ENCODE assay signal across 9 cellular contexts in the genomic region with DNA sequence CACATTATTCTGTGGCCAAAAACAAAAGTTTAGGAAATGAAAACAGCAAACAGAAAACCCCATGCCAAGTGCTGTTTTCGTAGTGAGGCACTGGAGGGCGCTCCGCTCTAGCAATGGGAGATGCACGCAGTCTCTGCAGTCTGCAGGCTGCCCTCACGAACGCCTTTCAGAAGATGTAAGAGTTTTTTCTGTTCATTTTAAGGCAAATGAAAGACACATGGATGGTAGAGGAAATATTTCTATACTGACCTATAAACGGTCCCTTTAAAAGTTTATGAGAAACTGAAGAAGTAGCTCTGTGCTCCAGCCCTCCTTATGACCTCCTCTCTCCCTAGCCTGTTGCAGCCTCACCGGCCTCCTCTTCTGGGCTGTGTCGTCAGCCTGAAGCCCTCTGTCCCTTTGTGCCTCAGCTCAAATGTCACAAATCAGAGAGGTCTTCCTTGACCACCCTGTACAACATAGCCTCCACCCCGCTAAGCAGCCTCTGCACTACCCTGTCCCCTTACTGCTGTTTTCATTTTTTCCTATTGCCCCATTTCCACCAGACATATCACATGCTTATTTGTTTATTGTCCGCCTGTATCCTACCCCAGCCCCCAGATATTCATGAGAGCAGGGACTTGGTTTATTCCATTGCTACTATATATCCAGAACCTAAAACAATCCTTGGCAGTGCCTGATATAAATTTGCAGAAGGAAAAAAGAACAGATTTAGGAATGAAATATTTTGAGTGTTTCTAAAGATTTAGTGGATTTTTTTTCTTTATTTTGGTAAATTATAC. TPM values are rescaled to one million over a fixed set of nuclear protein-coding genes. Genes with fewer than 3 reads are reported as not detected.
DNase-seq lines count a peak whose midpoint lies in the region; ATAC-seq, FAIRE-seq and TF ChIP-seq lines count a peak whose summit lies in the region.
"Had no signal": no experiment of that assay in that cellular context is flagged by ENCODE, and none has a peak within 500 bp of the region (broad histone marks: within the 10 kb centered on the region; RNA-seq: fewer than 3 reads in every experiment).

No MANE protein-coding gene starts in this region.

- peaks cover 0 to 2% (median 0%) of the 10 kb centered on the region in 4 donors for H3K36me3 ChIP-seq in liver (ENCODE audit: control insufficient read depth in 4 of 4, insufficient read depth in 3 of 4, low read depth in 1 of 4, low read length in 3 of 4)

- no peak for ATAC-seq in HG03097 (IDR thresholded peaks at IDR 0.05; ENCODE audit: low FRiP score, unreplicated experiment)
- ATAC-seq in HG02642 (IDR thresholded peaks at IDR 0.05; ENCODE audit: poor library complexity, unreplicated experiment) = no peak
- ATAC-seq: mucosa of descending colon had no signal

- H3K27ac ChIP-seq in C4-2B = no peak overlapping the region
- H3K27ac ChIP-seq in liver (ENCODE audit: low read depth in 1 of 2, low read length in 2 of 2) = peak overlapping the region; percentile 17 to 57

- peak; percentile 96 to 97 for TF ChIP-seq RAD21 in liver (IDR thresholded peaks at IDR 0.05)

- peak overlapping the region; percentile 42 to 56 for H3K9ac ChIP-seq in liver (ENCODE audit: low read depth in 1 of 2, low read length in 2 of 2)

- no peak overlapping the region for H3K4me3 ChIP-seq in liver (ENCODE audit: low read depth in 1 of 3, low read length in 3 of 3)
- H3K4me3 ChIP-seq: mucosa of descending colon had no signal

- no peaks in the 10 kb centered on the region for H3K27me3 ChIP-seq in liver (ENCODE audit: control insufficient read depth in 4 of 4, insufficient read depth in 4 of 4, low read length in 3 of 4)

- no peaks in the 10 kb centered on the region for H3K9me3 ChIP-seq in liver (ENCODE audit: control insufficient read depth in 4 of 4, low read length in 3 of 4)
- H3K9me3 ChIP-seq: mucosa of descending colon had no signal

- FAIRE-seq in GM18507 (lab: Jason Lieb, UNC) = peak; percentile 44

- H3K4me1 ChIP-seq in liver (ENCODE audit: control insufficient read depth in 4 of 4, insufficient read depth in 4 of 4, low read length in 3 of 4) = peaks cover 0 to 30% (median 15%) of the 10 kb centered on the region in 4 donors

- DNase-seq in GM18507 (ENCODE audit: extremely low spot score, insufficient read length, low read depth) (no peak), NCI-H2227 (lab: John Stamatoyannopoulos, UW; ENCODE audit: unreplicated experiment) (peak; percentile 66), cerebellar cortex (ENCODE audit: low spot score) (peak; percentile 77), NCI-H1417 treated with DMSO at 0.1 percent for 48 hours (lab: John Stamatoyannopoulos, UW) (no peak)

- TF ChIP-seq CTCF in C4-2B (conservative IDR thresholded peaks at IDR 0.05) = peak; percentile 83
- peak; percentile 80 for TF ChIP-seq CTCF in liver (IDR thresholded peaks at IDR 0.05; ENCODE audit: low read depth, low read length, missing input control)

- 34% methylated on average over 11 of the region's 11 CpGs for WGBS in liver

TF ChIP-seq in liver, 16 proteins besides CTCF, POLR2A, EP300 and RAD21:
- TF ChIP-seq HNF4A (conservative IDR thresholded peaks at IDR 0.05) = peak in 1 of 2 donors; percentile 5
- TF ChIP-seq FOXA2 (IDR thresholded peaks at IDR 0.05) = no peak
- TF ChIP-seq YY1 (IDR thresholded peaks at IDR 0.05) = peak; percentile 12
- TF ChIP-seq, protein P1, sequence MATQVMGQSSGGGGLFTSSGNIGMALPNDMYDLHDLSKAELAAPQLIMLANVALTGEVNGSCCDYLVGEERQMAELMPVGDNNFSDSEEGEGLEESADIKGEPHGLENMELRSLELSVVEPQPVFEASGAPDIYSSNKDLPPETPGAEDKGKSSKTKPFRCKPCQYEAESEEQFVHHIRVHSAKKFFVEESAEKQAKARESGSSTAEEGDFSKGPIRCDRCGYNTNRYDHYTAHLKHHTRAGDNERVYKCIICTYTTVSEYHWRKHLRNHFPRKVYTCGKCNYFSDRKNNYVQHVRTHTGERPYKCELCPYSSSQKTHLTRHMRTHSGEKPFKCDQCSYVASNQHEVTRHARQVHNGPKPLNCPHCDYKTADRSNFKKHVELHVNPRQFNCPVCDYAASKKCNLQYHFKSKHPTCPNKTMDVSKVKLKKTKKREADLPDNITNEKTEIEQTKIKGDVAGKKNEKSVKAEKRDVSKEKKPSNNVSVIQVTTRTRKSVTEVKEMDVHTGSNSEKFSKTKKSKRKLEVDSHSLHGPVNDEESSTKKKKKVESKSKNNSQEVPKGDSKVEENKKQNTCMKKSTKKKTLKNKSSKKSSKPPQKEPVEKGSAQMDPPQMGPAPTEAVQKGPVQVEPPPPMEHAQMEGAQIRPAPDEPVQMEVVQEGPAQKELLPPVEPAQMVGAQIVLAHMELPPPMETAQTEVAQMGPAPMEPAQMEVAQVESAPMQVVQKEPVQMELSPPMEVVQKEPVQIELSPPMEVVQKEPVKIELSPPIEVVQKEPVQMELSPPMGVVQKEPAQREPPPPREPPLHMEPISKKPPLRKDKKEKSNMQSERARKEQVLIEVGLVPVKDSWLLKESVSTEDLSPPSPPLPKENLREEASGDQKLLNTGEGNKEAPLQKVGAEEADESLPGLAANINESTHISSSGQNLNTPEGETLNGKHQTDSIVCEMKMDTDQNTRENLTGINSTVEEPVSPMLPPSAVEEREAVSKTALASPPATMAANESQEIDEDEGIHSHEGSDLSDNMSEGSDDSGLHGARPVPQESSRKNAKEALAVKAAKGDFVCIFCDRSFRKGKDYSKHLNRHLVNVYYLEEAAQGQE (IDR thresholded peaks at IDR 0.05) = no peak
- no peak for TF ChIP-seq NR2F2 (IDR thresholded peaks at IDR 0.05)
- no peak for TF ChIP-seq JUND (IDR thresholded peaks at IDR 0.05)
- TF ChIP-seq RXRA (IDR thresholded peaks at IDR 0.05) = peak; percentile 12 to 29
- no peak for TF ChIP-seq TAF1 (conservative IDR thresholded peaks at IDR 0.05)
- TF ChIP-seq SP1 (IDR thresholded peaks at IDR 0.05) = no peak

RNA-seq across cellular contexts. Expression of a gene that starts 11.2 kb away (rescaled TPM):
- total RNA-seq in liver = 10 to 100 TPM in 1 of 2 donors, 1 to 10 TPM in 1; 8.2 to 19.5 TPM
- polyA plus RNA-seq in liver = 10 to 100 TPM; 22.2 to 31.1 TPM

Comparison
In these comparisons a context has a peak if more than half of its experiments do, and no peak if none do; other contexts are left out.
1. DNase-seq: peak in NCI-H2227 (single experiment) and cerebellar cortex (single experiment); none in GM18507 (single experiment) and NCI-H1417 treated with DMSO at 0.1 percent for 48 hours (single experiment).